28 cellular contexts compared by ENCODE assay signal in the genomic region with DNA sequence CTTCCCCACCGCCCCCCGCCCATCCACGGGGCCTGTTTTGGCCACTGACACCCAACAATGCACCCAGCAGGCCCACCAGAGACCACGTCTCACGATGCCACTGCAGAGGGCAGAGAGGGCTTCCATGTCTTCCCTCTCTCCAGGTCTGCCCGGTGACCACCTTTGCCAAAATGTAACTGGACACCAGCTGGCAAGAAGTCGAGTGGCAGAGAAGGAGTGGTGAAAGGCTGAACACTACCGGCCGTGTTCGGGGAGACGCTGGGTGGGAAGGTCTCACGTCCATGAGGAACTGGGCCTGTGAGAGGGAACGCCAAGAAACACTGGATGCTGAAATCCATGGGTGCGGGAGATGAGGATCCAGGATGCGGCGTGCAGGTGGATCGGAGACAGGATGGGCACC.
"Had no signal": no experiment of that assay in that cellular context is flagged by ENCODE, and none has a peak within 500 bp of the region (broad histone marks: within the 10 kb centered on the region; RNA-seq: fewer than 3 reads in every experiment).

No MANE protein-coding gene starts in this region.

- H2AFZ ChIP-seq: PC-9 had no signal

- H3K27ac ChIP-seq: PC-9, RWPE1, SK-N-MC, WERI-Rb-1 had no signal

- H3K36me3 ChIP-seq: WERI-Rb-1 had no signal

- H3K4me3 ChIP-seq: K562, PC-9, SK-N-MC had no signal

- H3K4me2 ChIP-seq: PC-9 had no signal

- DNase-seq: activated CD4-positive, alpha-beta memory T cell treated with anti-CD3 and anti-CD28 coated beads, Interleukin-2, amount 10 ng/mL, durations not matched to agents 7 days and 5 days; activated CD4-positive, alpha-beta T cell treated with anti-CD3 and anti-CD28 coated beads for 1 hour; activated CD4-positive, alpha-beta T cell treated with anti-CD3 and anti-CD28 coated beads for 48 hours; activated CD4-positive, CD25-positive, alpha-beta regulatory T cell; activated CD8-positive, alpha-beta memory T cell treated with anti-CD3 and anti-CD28 coated beads for 24 hours; activated CD8-positive, alpha-beta memory T cell treated with anti-CD3 and anti-CD28 coated beads, Interleukin-2, amount 10 ng/mL, durations not matched to agents 7 days and 5 days; activated CD8-positive, alpha-beta memory T cell treated with anti-CD3 and anti-CD28 coated beads, Interleukin-2, amount 50 U/mL, for 48 hours; activated effector memory CD4-positive, alpha-beta T cell treated with Interleukin-2 at 50 U/mL for 16 hours; activated naive CD4-positive, alpha-beta T cell treated with anti-CD3 and anti-CD28 coated beads, Interleukin-2, amount 10 ng/mL, durations not matched to agents 7 days and 5 days; activated naive CD8-positive, alpha-beta T cell treated with anti-CD3 and anti-CD28 coated beads, Interleukin-2, amount 50 U/mL, for 24 hours; activated T-cell treated with anti-CD3 and anti-CD28 coated beads, Interleukin-2, amount 50 U/mL, for 48 hours; anterior cingulate cortex; caudate nucleus; cerebellar nuclear complex; NCI-H1105 treated with DMSO at 0.1 percent for 48 hours; NCI-H1436; NCI-H1694; NCI-H1930; NCI-H2107; NCI-H2171; NCI-H345; NCI-H524 treated with DMSO at 0.1 percent for 48 hours; PC-9; T1000; WERI-Rb-1 had no signal
